In genomic region chr19:46600393-46601317, GRCh38 we compare ENCODE assay signal across 8 cellular contexts. TPM values are rescaled to one million over a fixed set of nuclear protein-coding genes. Genes with fewer than 3 reads are reported as not detected.
A peak's percentile ranks its signal among the peaks of the same experiment; 100 is the strongest.
DNase-seq lines count a peak whose midpoint lies in the region; ATAC-seq and TF ChIP-seq lines count a peak whose summit lies in the region.

No MANE protein-coding gene starts in this region.

- peak overlapping the region; percentile 95 to 97 for H3K9ac ChIP-seq in liver (ENCODE audit: low read depth in 1 of 2, low read length in 2 of 2)

- peak; percentile 93 for DNase-seq in NCI-H526 treated with DMSO at 0.1 percent for 48 hours (lab: John Stamatoyannopoulos, UW)
- DNase-seq in activated CD4-positive, alpha-beta T cell treated with anti-CD3 and anti-CD28 coated beads, Interleukin-2, amount 50 U/mL, for 4 hours: peak; percentile 96 to 97
- peak; percentile 93 to 97 (median 96) for DNase-seq in dorsolateral prefrontal cortex
- DNase-seq in stimulated activated CD4-positive, alpha-beta T cell treated with anti-CD3 and anti-CD28 coated beads, Interleukin-4, amount 100 ng/mL, for 1 hour: peak; percentile 97

- no peaks in the 10 kb centered on the region for H3K27me3 ChIP-seq in dorsolateral prefrontal cortex
- H3K27me3 ChIP-seq in liver (ENCODE audit: control insufficient read depth in 4 of 4, insufficient read depth in 4 of 4, low read length in 3 of 4): no peaks in the 10 kb centered on the region

- WGBS in liver: under 1% methylated on average over 93 of the region's 93 CpGs

- peak overlapping the region; percentile 89 for H3K27ac ChIP-seq in C4-2B
- H3K27ac ChIP-seq in dorsolateral prefrontal cortex: peak overlapping the region; percentile 89 to 100 (median 100)
- peak overlapping the region; percentile 98 to 100 for H3K27ac ChIP-seq in liver (ENCODE audit: low read depth in 1 of 2, low read length in 2 of 2)

- no peaks in the 10 kb centered on the region for H3K36me3 ChIP-seq in liver (ENCODE audit: control insufficient read depth in 4 of 4, insufficient read depth in 3 of 4, low read depth in 1 of 4, low read length in 3 of 4)

- intact Hi-C loops in dorsolateral prefrontal cortex (cut with DNase I): loop anchor here (1.0 to 5.0 kb wide), 3 partner anchors 61 to 147 kb away; partner anchors contain the start of genes DACT3 (in 1 of the 2), FKRP (in 1 of the 2) and STRN4 (in 1 of the 2)

- H3K9me3 ChIP-seq in liver (ENCODE audit: control insufficient read depth in 4 of 4, low read length in 3 of 4): peaks cover 0 to 2% (median under 1%) of the 10 kb centered on the region in 4 donors

- TF ChIP-seq RAD21 in liver (IDR thresholded peaks at IDR 0.05): no peak

- ATAC-seq in GM19351 (IDR thresholded peaks at IDR 0.05; ENCODE audit: unreplicated experiment) (peak; percentile 71), HG03520 (IDR thresholded peaks at IDR 0.05; ENCODE audit: unreplicated experiment) (peak; percentile 70)

- TF ChIP-seq CTCF in C4-2B (conservative IDR thresholded peaks at IDR 0.05) (no peak), dorsolateral prefrontal cortex (IDR thresholded peaks at IDR 0.05 in 54 of 56, conservative IDR thresholded peaks at IDR 0.05 in 2 of 56; ENCODE audit: low read depth in 1 of 56, partially characterized antibody in 56 of 56) (peak in 10 of 56 donors; percentile 2 to 32 (median 12)), liver (IDR thresholded peaks at IDR 0.05; ENCODE audit: low read depth, low read length, missing input control) (no peak)

- H3K4me1 ChIP-seq in liver (ENCODE audit: control insufficient read depth in 4 of 4, insufficient read depth in 4 of 4, low read length in 3 of 4): peaks cover 12 to 41% (median 37%) of the 10 kb centered on the region in 4 donors

- H3K4me3 ChIP-seq in dorsolateral prefrontal cortex (peak overlapping the region; percentile 73 to 100 (median 99)), liver (ENCODE audit: low read depth in 1 of 3, low read length in 3 of 3) (peak overlapping the region; percentile 80 to 95 (median 82))

TF ChIP-seq in liver, 16 proteins besides CTCF, POLR2A, EP300 and RAD21:
- TF ChIP-seq HNF4A (conservative IDR thresholded peaks at IDR 0.05) (peak in 1 of 2 donors; percentile 5), REST (IDR thresholded peaks at IDR 0.05) (peak; percentile 22), MAX (IDR thresholded peaks at IDR 0.05) (peak; percentile 56), SP1 (IDR thresholded peaks at IDR 0.05) (peak; percentile 100), TAF1 (conservative IDR thresholded peaks at IDR 0.05) (peak; percentile 59), NR2F2 (IDR thresholded peaks at IDR 0.05) (peak; percentile 53), JUND (IDR thresholded peaks at IDR 0.05) (peak; percentile 45 to 63), EGR1 (IDR thresholded peaks at IDR 0.05; ENCODE audit: low read depth in 2 of 2) (peak; percentile 9 to 11), FOXA1 (IDR thresholded peaks at IDR 0.05) (peak; percentile 32), HNF4G (IDR thresholded peaks at IDR 0.05) (no peak), RXRA (IDR thresholded peaks at IDR 0.05) (peak in 1 of 2 donors; percentile 32), FOXA2 (IDR thresholded peaks at IDR 0.05) (no peak), YY1 (IDR thresholded peaks at IDR 0.05) (peak; percentile 63), GABPA (IDR thresholded peaks at IDR 0.05 in 1 of 2, conservative IDR thresholded peaks at IDR 0.05 in 1 of 2) (no peak), ATF3 (IDR thresholded peaks at IDR 0.05) (peak; percentile 58), ZBTB33 (IDR thresholded peaks at IDR 0.05) (no peak)

RNA-seq across cellular contexts. Expression of gene CALM3, which starts 0.5 kb away (rescaled TPM):
- 1,000 to 10,000 TPM in 107 of 120 experiments, 100 to 1,000 TPM in 13; 467 to 2,124 (median 1,470) TPM for total RNA-seq in dorsolateral prefrontal cortex
- 100 to 1,000 TPM in 1 of 2 donors, 10 to 100 TPM in 1; 73.3 to 112 TPM for total RNA-seq in liver
- polyA plus RNA-seq in liver: 10 to 100 TPM; 51.4 to 90.0 TPM

RNA-seq across cellular contexts. Expression of gene PTGIR, which starts 24.2 kb away (rescaled TPM):
- total RNA-seq in dorsolateral prefrontal cortex: 1 to 10 TPM in 20 of 120 experiments, under 1 TPM in 69, not detected in 31; 0.19 to 2.5 (median 0.63) TPM
- total RNA-seq in liver: 1 to 10 TPM; 1.4 to 2.8 TPM
- polyA plus RNA-seq in liver: 1 to 10 TPM; 2.9 to 5.9 TPM

RNA-seq across cellular contexts. Expression of gene GNG8, which starts 35.3 kb away (rescaled TPM):
- total RNA-seq in dorsolateral prefrontal cortex (1 to 10 TPM in 43 of 120 experiments, not detected in 77; 3.1 to 9.9 (median 5.0) TPM), liver (not detected)
- not detected for polyA plus RNA-seq in liver

Comparison
In these comparisons a context has a peak if more than half of its experiments do, and no peak if none do; other contexts are left out.
1. Peak in every context shown above with its lines: DNase-seq, ATAC-seq, H3K4me3 ChIP-seq and H3K27ac ChIP-seq.
2. RNA of gene CALM3, which starts 0.5 kb away (total RNA-seq): 467 to 2,124 TPM in dorsolateral prefrontal cortex; 73.3 to 112 TPM in liver; every median in the first group is over 4 times any median in the second.